18 cellular contexts compared by ENCODE assay signal in the genomic region with DNA sequence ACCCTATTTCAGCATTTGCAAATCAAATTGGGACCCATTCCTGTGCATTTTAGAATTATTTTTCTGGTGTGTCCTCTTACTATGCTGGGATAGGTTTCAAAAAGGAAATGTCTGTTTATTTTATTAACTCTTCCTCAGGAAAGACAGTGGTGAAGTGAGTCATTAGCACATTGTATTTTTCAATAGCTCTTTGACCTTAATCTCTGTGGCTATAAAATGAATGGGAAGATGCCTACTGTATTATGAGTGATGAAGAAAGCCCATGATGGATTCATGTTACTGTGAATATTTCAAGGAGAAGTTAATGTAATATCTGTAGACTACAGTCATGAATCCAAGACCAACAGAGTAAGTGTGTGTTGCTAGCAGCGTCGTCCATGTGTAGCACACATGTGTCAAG.
DNase-seq lines count a peak whose midpoint lies in the region; ATAC-seq and TF ChIP-seq lines count a peak whose summit lies in the region.
"Had no signal": no experiment of that assay in that cellular context is flagged by ENCODE, and none has a peak within 500 bp of the region (broad histone marks: within the 10 kb centered on the region; RNA-seq: fewer than 3 reads in every experiment).

No MANE protein-coding gene starts in this region.

- no peaks in the 10 kb centered on the region for H3K79me2 ChIP-seq in mammary epithelial cell (ENCODE audit: insufficient read depth, low read length)

- H3K9ac ChIP-seq in mammary epithelial cell (ENCODE audit: insufficient read depth, low read length), result no peak overlapping the region

- peaks cover 29% of the 10 kb centered on the region for H3K4me1 ChIP-seq in mammary epithelial cell (ENCODE audit: insufficient read depth, low read length)
- H3K4me1 ChIP-seq: BE2C had no signal

- no peaks in the 10 kb centered on the region for H3K27me3 ChIP-seq in mammary epithelial cell (ENCODE audit: insufficient read depth, low read length)
- H3K27me3 ChIP-seq: stomach had no signal

- H3K27ac ChIP-seq in mammary epithelial cell (ENCODE audit: insufficient read depth, low read depth, low read length), result no peak overlapping the region

- intact Hi-C loops in mammary epithelial cell (cut with micrococcal nuclease), result no loop called here

- in situ Hi-C loops in mammary epithelial cell (cut with MboI; ENCODE audit: low sequenced_read_pairs in 2 of 2), result no loop called here

- WGBS in mammary epithelial cell (ENCODE audit: low coverage, missing lambda C conversion rate), result 100% methylated on average over 2 of the region's 2 CpGs

- dilution Hi-C loops in mammary epithelial cell (cut with HindIII; ENCODE audit: low sequenced_read_pairs), result no loop called here

- peak; percentile 38 for DNase-seq in AG08395 (ENCODE audit: low spot score)
- DNase-seq in HS-5 (ENCODE audit: low read depth), result peak; percentile 70
- peak; percentile 62 for DNase-seq in mammary epithelial cell
- peak; percentile 34 for DNase-seq in foreskin melanocyte
- DNase-seq in NCI-H774 (lab: John Stamatoyannopoulos, UW), result no peak
- DNase-seq in activated gamma-delta T cell (lab: John Stamatoyannopoulos, UW), result no peak
- DNase-seq: activated CD4-positive, alpha-beta memory T cell treated with anti-CD3 and anti-CD28 coated beads for 36 hours; activated T-cell treated with anti-CD3 and anti-CD28 coated beads, Interleukin-2, amount 50 U/mL, for 72 hours; BE2C; cortex of kidney; natural killer cell; NCI-H1694 treated with DMSO at 0.1 percent for 48 hours; NCI-H524 treated with DMSO at 0.1 percent for 48 hours; stimulated activated CD4-positive, alpha-beta T cell treated with anti-CD3 and anti-CD28 coated beads, Interleukin-15, amount 100 ng/mL, for 24 hours; stomach had no signal

- H3K4me2 ChIP-seq in mammary epithelial cell (ENCODE audit: insufficient read depth, low read depth, low read length), result peak overlapping the region; percentile 34

- no peaks in the 10 kb centered on the region for H4K20me1 ChIP-seq in mammary epithelial cell (ENCODE audit: insufficient read depth, low read length)

- H3K36me3 ChIP-seq in mammary epithelial cell (ENCODE audit: insufficient read depth, low read length), result no peaks in the 10 kb centered on the region
- H3K36me3 ChIP-seq: BE2C, stomach had no signal

- CTCF ChIA-PET in mammary epithelial cell (lab: Charles Lee; ENCODE audit: low non-redundant PET), result no interaction called here

- H2AFZ ChIP-seq in mammary epithelial cell (ENCODE audit: low read depth, low read length), result no peak overlapping the region

- no peak overlapping the region for H3K4me3 ChIP-seq in mammary epithelial cell (replicated peaks in 1 of 3; ENCODE audit: insufficient read depth in 1 of 3, low read depth in 2 of 3, low read length in 3 of 3)
- H3K4me3 ChIP-seq: stomach had no signal

- no peak for TF ChIP-seq CTCF in mammary epithelial cell (conservative IDR thresholded peaks at IDR 0.05 in 1 of 2, IDR thresholded peaks at IDR 0.05 in 1 of 2; ENCODE audit: extremely low read depth in 1 of 2, insufficient read depth in 1 of 2, low read depth in 1 of 2, low read length in 2 of 2)

- no TSS peak for BruUV-seq in mammary epithelial cell (replicated peaks; lab: Mats Ljungman, UMichigan)

- no peak for ATAC-seq in GM21423 (IDR thresholded peaks at IDR 0.05; ENCODE audit: unreplicated experiment)
- ATAC-seq in HG03095 (IDR thresholded peaks at IDR 0.05; ENCODE audit: unreplicated experiment), result no peak
- ATAC-seq: activated T-cell treated with anti-CD3 and anti-CD28 coated beads, Interleukin-2, amount 50 U/mL, for 72 hours; esophagus mucosa; natural killer cell had no signal

- no peaks in the 10 kb centered on the region for H3K9me3 ChIP-seq in mammary epithelial cell (replicated peaks; ENCODE audit: insufficient read depth, low read length)
- H3K9me3 ChIP-seq: BE2C, stomach had no signal

Comparison
In these comparisons a context has a peak if more than half of its experiments do, and no peak if none do; other contexts are left out.
1. DNase-seq: peak in AG08395 (single experiment), HS-5 (single experiment), mammary epithelial cell (single experiment) and foreskin melanocyte (single experiment); none in NCI-H774 (single experiment) and activated gamma-delta T cell (single experiment).